21 cellular contexts compared by ENCODE assay signal in genomic region chr12:124834822-124835221, GRCh38.
"Had no signal": no experiment of that assay in that cellular context is flagged by ENCODE, and none has a peak within 500 bp of the region (broad histone marks: within the 10 kb centered on the region; RNA-seq: fewer than 3 reads in every experiment).

No MANE protein-coding gene starts in this region.

- H2AFZ ChIP-seq: parathyroid adenoma had no signal

- H3K9ac ChIP-seq: parathyroid adenoma had no signal

- H3K27me3 ChIP-seq: colonic mucosa, foreskin keratinocyte, thyroid gland, upper lobe of left lung, uterus had no signal

- H3K9me3 Mint-ChIP-seq: nephron had no signal

- H3K4me1 ChIP-seq: foreskin keratinocyte, parathyroid adenoma had no signal

- H3K4me3 ChIP-seq: colonic mucosa, psoas muscle, thyroid gland, upper lobe of left lung, uterus had no signal

- H3K4me3 Mint-ChIP-seq: endodermal cell, naive B cell, nephron had no signal

- DNase-seq: colonic mucosa; dermis blood vessel endothelial cell; effector CD4-positive, alpha-beta T cell; endodermal cell; foreskin keratinocyte; hippocampal formation; left colon; mesendoderm; naive B cell; occipital lobe; psoas muscle; retina; small intestine; stimulated activated CD4-positive, alpha-beta T cell treated with anti-CD3 and anti-CD28 coated beads, Interleukin-12 subunit alpha, Interleukin-12 subunit beta, amount 100 ng/mL, for 4 hours; stimulated activated CD4-positive, alpha-beta T cell treated with anti-CD3 and anti-CD28 coated beads, Interleukin-2, amount 100 ng/mL, for 48 hours; stimulated activated naive CD4-positive, alpha-beta T cell treated with Interleukin-2 at 50 U/mL for 16 hours; thyroid gland; upper lobe of left lung; uterus had no signal

- H3K36me3 ChIP-seq: colonic mucosa, thyroid gland, upper lobe of left lung, uterus had no signal

- H3K9me3 ChIP-seq: colonic mucosa, psoas muscle, thyroid gland, upper lobe of left lung, uterus had no signal

- H3K36me3 Mint-ChIP-seq: naive B cell had no signal

- H3K27ac ChIP-seq: colonic mucosa, foreskin keratinocyte, parathyroid adenoma, thyroid gland, upper lobe of left lung had no signal

- H3K27ac Mint-ChIP-seq: endodermal cell, naive B cell had no signal

- H3K27me3 Mint-ChIP-seq: naive B cell had no signal
